2 cellular contexts compared by ENCODE assay signal in the genomic region with DNA sequence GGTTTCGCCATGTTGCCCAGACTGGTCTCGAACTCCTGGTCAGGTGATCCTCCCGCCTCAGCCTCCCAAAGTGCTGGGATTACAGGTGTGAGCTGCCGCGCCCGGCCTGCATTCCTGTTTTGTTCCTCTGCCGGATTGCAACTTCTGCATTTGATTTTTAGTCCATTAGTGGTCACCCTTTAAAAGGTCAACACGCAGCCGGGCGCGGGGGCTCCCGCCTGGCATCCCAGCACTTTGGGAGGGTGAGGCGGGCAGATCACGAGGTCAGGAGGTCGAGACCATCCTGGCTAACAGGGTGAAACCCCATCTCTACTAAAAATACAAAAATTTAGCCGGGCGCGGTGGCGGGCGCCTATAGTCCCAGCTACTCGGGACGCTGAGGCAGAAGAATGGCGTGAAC. TPM values are rescaled to one million over a fixed set of nuclear protein-coding genes. Genes with fewer than 3 reads are reported as not detected.
"Had no signal": no experiment of that assay in that cellular context is flagged by ENCODE, and none has a peak within 500 bp of the region (broad histone marks: within the 10 kb centered on the region; RNA-seq: fewer than 3 reads in every experiment).

No MANE protein-coding gene starts in this region.

RNA-seq across cellular contexts. Expression of a gene that starts 33.9 kb away (rescaled TPM):
- polyA plus RNA-seq: IgD-negative memory B cell had no signal

RNA-seq across cellular contexts. Expression of a gene that starts 50.7 kb away (rescaled TPM):
- total RNA-seq: HT1080 had no signal
- polyA plus RNA-seq: IgD-negative memory B cell had no signal
